Comparison of ENCODE assay signal across 8 cellular contexts in the genomic region with DNA sequence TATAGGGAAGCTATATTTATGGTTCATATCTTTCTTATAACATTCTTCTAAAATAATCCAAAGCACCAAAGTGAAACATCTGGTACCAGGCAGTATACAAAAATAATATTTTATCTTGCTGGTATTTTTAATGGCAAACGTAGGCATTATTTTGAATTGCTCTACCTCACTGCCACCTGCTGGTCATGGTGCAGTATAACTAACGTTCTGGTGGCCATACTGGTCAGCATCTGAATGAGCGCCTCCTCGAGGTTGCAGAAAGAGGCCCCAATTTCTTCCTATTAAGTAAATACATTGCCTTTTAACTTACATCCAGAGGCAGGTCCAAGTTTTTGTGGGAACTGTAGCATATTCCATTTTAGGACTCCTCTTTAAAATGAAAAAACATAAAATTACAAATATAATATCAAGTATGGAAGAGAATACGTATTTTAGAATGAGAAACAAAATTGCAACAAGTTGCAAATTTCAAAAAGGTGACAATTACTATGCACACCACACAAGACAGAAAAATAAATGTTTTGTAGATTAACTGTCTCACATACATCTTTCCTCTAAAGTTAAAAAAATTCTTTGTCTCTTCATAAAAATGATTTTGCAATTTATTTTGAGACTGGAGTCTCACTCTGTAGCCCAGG. TPM values are rescaled to one million over a fixed set of nuclear protein-coding genes. Genes with fewer than 3 reads are reported as not detected.
A peak's percentile ranks its signal among the peaks of the same experiment; 100 is the strongest.
DNase-seq lines count a peak whose midpoint lies in the region; ATAC-seq and TF ChIP-seq lines count a peak whose summit lies in the region.

No MANE protein-coding gene starts in this region.

- H3K36me3 ChIP-seq in NT2/D1 (ENCODE audit: insufficient read depth, insufficient read length, low read length), result no peaks in the 10 kb centered on the region

- H3K9ac ChIP-seq in NT2/D1 (ENCODE audit: insufficient read length, low read depth), result no peak overlapping the region

- H3K4me3 Mint-ChIP-seq in endothelial cell (ENCODE audit: unreplicated experiment), result no peak overlapping the region

- H3K27ac Mint-ChIP-seq in endothelial cell (ENCODE audit: unreplicated experiment), result no peak overlapping the region

- ATAC-seq in GM21447 (IDR thresholded peaks at IDR 0.05; ENCODE audit: unreplicated experiment), result peak; percentile 93

- no peaks in the 10 kb centered on the region for H3K4me1 ChIP-seq in NT2/D1 (ENCODE audit: insufficient read depth, insufficient read length)

- DNase-seq in DMS153 (lab: John Stamatoyannopoulos, UW) (peak; percentile 9), HuH-7 (ENCODE audit: low spot score) (peak; percentile 53), NT2/D1 (ENCODE audit: low read depth, low spot score) (peak; percentile 63), endothelial cell (ENCODE audit: low spot score) (peak; percentile 76), mucosa of gallbladder (ENCODE audit: low spot score) (peak; percentile 73)
- DNase-seq in activated CD8-positive, alpha-beta memory T cell treated with anti-CD3 and anti-CD28 coated beads for 4 hours (ENCODE audit: low read depth in 2 of 2), result peak; percentile 42 to 53
- DNase-seq in stimulated activated CD8-positive, alpha-beta memory T cell treated with anti-CD3 and anti-CD28 coated beads, Interleukin-7, amount 100 ng/mL, for 24 hours (ENCODE audit: low read depth), result peak; percentile 56

- no peak overlapping the region for H3K4me3 ChIP-seq in NT2/D1 (ENCODE audit: insufficient read length, low read depth)

- H3K4me1 Mint-ChIP-seq in endothelial cell (ENCODE audit: unreplicated experiment), result no peaks in the 10 kb centered on the region

- H3K27me3 Mint-ChIP-seq in endothelial cell (ENCODE audit: unreplicated experiment), result no peaks in the 10 kb centered on the region

- no peaks in the 10 kb centered on the region for H3K9me3 ChIP-seq in NT2/D1 (ENCODE audit: insufficient read depth, low read length)

- TF ChIP-seq CTCF in endothelial cell (IDR thresholded peaks at IDR 0.05; ENCODE audit: unreplicated experiment), result peak; percentile 96

- no peaks in the 10 kb centered on the region for H3K27me3 ChIP-seq in NT2/D1 (ENCODE audit: insufficient read depth, insufficient read length)

- no peaks in the 10 kb centered on the region for H3K9me3 Mint-ChIP-seq in endothelial cell (ENCODE audit: unreplicated experiment)

- no peaks in the 10 kb centered on the region for H3K36me3 Mint-ChIP-seq in endothelial cell (ENCODE audit: low read depth, unreplicated experiment)

RNA-seq across cellular contexts. Expression of gene CWH43, which starts 22.9 kb away (rescaled TPM):
- total RNA-seq in endothelial cell (ENCODE audit: unreplicated experiment) (not detected), mucosa of gallbladder (not detected)

RNA-seq across cellular contexts. Expression of gene OCIAD2, which starts 56.6 kb away (rescaled TPM):
- total RNA-seq in endothelial cell (ENCODE audit: unreplicated experiment) (50.0 TPM), mucosa of gallbladder (115 TPM)

Comparison
In these comparisons a context has a peak if more than half of its experiments do, and no peak if none do; other contexts are left out.
1. DNase-seq: peak in every context shown above with its lines; median percentile 76 in endothelial cell; 73 in mucosa of gallbladder; 63 in NT2/D1; 56 in stimulated activated CD8-positive, alpha-beta memory T cell treated with anti-CD3 and anti-CD28 coated beads, Interleukin-7, amount 100 ng/mL, for 24 hours; 53 in HuH-7; 48 in activated CD8-positive, alpha-beta memory T cell treated with anti-CD3 and anti-CD28 coated beads for 4 hours; 9 in DMS153.